ENCODE assay signal across 1 cellular context in the genomic region with DNA sequence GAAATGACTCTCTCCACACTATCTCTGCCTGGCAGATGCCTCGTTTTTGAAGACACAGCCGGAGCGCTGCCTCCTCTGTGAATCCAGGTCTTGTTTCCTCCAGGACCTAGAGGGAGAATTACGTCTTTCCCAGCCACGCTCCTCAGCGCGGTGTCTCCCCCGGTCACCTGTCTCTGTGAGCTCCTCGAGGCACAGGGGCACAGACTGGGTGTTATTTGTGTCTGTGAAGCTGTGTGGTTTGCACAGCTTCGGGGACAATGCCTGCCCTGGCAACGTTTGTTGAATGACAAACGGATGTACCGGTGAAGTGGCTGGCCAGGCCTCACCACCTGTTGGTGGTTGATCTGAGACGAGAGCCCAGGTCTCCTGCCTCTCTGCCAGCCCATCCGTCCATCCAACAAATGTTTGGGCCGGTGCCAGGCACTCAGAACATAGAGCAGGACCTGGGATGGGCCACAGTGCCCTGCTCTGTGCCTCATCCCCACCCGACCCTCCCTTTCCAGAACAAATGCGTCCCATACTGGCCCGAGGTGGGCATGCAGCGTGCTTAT.
TF ChIP-seq lines count a peak whose summit lies in the region.

No MANE protein-coding gene starts in this region.

TF ChIP-seq in GM12878, 131 proteins besides CTCF, POLR2A, EP300 and RAD21:
- peak; percentile 35; the same call in 1 of the 2 replicates for TF ChIP-seq LARP7 (IDR thresholded peaks at IDR 0.05)
- TF ChIP-seq SMARCA5 (IDR thresholded peaks at IDR 0.05): peak; percentile 61; the same call in 1 of the 2 replicates
- TF ChIP-seq KLF5 (IDR thresholded peaks at IDR 0.05; ENCODE audit: partially characterized antibody): no peak
- no peak for TF ChIP-seq MYB (IDR thresholded peaks at IDR 0.05; ENCODE audit: borderline replicate concordance, low read depth, low read length)
- 0 out of 2 replicates have a peak, but pooled peaks have one; percentile 9 for TF ChIP-seq GATAD2B (conservative IDR thresholded peaks at IDR 0.05; ENCODE audit: low read depth)
TF ChIP-seq in GM12878: peak in this region for 3.
